17 cellular contexts compared by ENCODE assay signal in the genomic region with DNA sequence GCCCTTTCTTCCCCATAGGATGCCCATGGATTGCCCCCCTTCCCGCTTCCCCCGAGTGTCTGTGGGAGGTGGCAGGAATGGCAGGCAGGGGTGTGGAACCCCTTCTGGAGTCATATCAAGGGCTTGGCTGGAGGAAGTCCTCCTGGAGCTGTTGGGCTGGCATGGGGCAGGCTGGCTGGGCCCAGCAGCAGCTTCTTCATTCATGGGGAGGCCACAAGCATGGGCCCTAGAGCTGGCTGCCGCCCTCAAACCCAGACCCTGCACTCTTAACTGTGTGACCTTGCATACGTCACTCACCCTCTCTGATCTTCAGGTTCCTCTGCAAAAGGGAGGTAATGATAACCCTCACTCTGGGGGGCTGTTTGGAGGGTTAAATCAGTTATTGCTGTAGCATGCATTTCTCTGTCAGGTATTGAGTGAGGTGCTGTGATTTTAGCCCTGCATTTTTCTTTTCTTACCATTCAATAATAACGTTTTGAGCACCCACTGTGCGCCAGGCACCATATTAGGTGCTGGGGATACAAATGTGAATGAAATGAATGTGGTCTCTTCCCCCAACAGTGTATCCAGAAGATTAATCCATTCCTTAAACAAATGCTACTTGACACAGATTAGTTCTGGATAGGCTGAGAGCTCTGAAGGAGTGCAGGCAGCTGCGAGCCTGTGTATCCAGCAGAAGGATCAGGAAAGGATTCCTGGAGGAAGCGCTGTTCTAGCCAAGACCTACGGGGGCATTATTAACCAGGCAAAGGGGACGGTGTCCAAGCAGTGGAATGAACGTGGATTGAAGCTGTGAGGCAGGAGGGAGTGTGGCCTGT. TPM values are rescaled to one million over a fixed set of nuclear protein-coding genes. Genes with fewer than 3 reads are reported as not detected.
"Had no signal": no experiment of that assay in that cellular context is flagged by ENCODE, and none has a peak within 500 bp of the region (broad histone marks: within the 10 kb centered on the region; RNA-seq: fewer than 3 reads in every experiment).

No MANE protein-coding gene starts in this region.

- DNase-seq: activated CD4-positive, alpha-beta T cell treated with anti-CD3 and anti-CD28 coated beads for 1 hour; activated CD8-positive, alpha-beta memory T cell treated with anti-CD3 and anti-CD28 coated beads, Interleukin-2, amount 50 U/mL, for 48 hours; activated CD8-positive, alpha-beta T cell treated with anti-CD3 and anti-CD28 coated beads for 36 hours; activated naive CD4-positive, alpha-beta T cell treated with Interleukin-2 at 50 U/mL for 16 hours; activated naive CD8-positive, alpha-beta T cell treated with anti-CD3 and anti-CD28 coated beads, Interleukin-2, amount 50 U/mL, for 24 hours; colonic mucosa; islet precursor cell; left lung; stimulated activated CD4-positive, alpha-beta T cell treated with anti-CD3 and anti-CD28 coated beads, Interleukin-4, amount 100 ng/mL, for 1 hour; stimulated activated CD8-positive, alpha-beta memory T cell treated with anti-CD3 and anti-CD28 coated beads, Interleukin-4, amount 100 ng/mL, for 48 hours; stimulated activated naive CD8-positive, alpha-beta T cell treated with anti-CD3 and anti-CD28 coated beads, Interleukin-15, Interleukin-2, amounts not matched to agents 100 U/mL and 50 U/mL, for 24 hours; T-helper 2 cell had no signal

- ATAC-seq: activated CD8-positive, alpha-beta T cell treated with anti-CD3 and anti-CD28 coated beads for 36 hours; activated naive CD8-positive, alpha-beta T cell treated with anti-CD3 and anti-CD28 coated beads, Interleukin-2, amount 50 U/mL, for 24 hours; left lung; natural killer cell treated with Interleukin-12 subunit alpha and Interleukin-12 subunit beta and Interleukin-15 and Interleukin-18, amount 100 ng/mL, for 72 hours; stimulated activated naive CD8-positive, alpha-beta T cell treated with anti-CD3 and anti-CD28 coated beads, Interleukin-15, Interleukin-2, amounts not matched to agents 100 U/mL and 50 U/mL, for 24 hours had no signal

- H3K4me1 ChIP-seq: colonic mucosa had no signal

- H3K4me3 ChIP-seq: cardiac muscle cell, colonic mucosa, left lung, suprapubic skin had no signal

- FAIRE-seq: astrocyte, frontal cortex had no signal

- H3K36me3 ChIP-seq: cardiac muscle cell, colonic mucosa, left lung, suprapubic skin had no signal

- H3K27ac ChIP-seq: cardiac muscle cell, colonic mucosa, left lung, suprapubic skin had no signal

- H3K27me3 ChIP-seq: cardiac muscle cell, colonic mucosa, left lung, suprapubic skin had no signal

- H3K9me3 ChIP-seq: colonic mucosa, left lung, suprapubic skin had no signal

RNA-seq across cellular contexts. Expression of a gene that starts 9.3 kb away (rescaled TPM):
- polyA plus RNA-seq: cardiac muscle cell had no signal

RNA-seq across cellular contexts. Expression of a gene that starts 49.9 kb away (rescaled TPM):
- polyA plus RNA-seq: cardiac muscle cell had no signal
